In genomic region chr19:39833160-39833463, GRCh38 we compare ENCODE assay signal across 1 cellular context.
TF ChIP-seq lines count a peak whose summit lies in the region.

No MANE protein-coding gene starts in this region.

TF ChIP-seq in IMR-90, 13 proteins besides CTCF, POLR2A, EP300 and RAD21 (continued from another document):
- no peak for TF ChIP-seq USF2 (IDR thresholded peaks at IDR 0.05; ENCODE audit: low read depth, low read length)
